ENCODE assay signal across 11 cellular contexts in genomic region chr10:93445978-93446720, GRCh38. TPM values are rescaled to one million over a fixed set of nuclear protein-coding genes. Genes with fewer than 3 reads are reported as not detected.
A peak's percentile ranks its signal among the peaks of the same experiment; 100 is the strongest.
DNase-seq lines count a peak whose midpoint lies in the region; ATAC-seq, FAIRE-seq and TF ChIP-seq lines count a peak whose summit lies in the region.
"Had no signal": no experiment of that assay in that cellular context is flagged by ENCODE, and none has a peak within 500 bp of the region (broad histone marks: within the 10 kb centered on the region; RNA-seq: fewer than 3 reads in every experiment).

No MANE protein-coding gene starts in this region.

- H3K9me3 ChIP-seq in HUES6 (ENCODE audit: control insufficient read depth, insufficient read depth, low read depth, low read length) (no peaks in the 10 kb centered on the region), breast epithelium (no peaks in the 10 kb centered on the region), liver (ENCODE audit: control insufficient read depth in 4 of 4, low read length in 3 of 4) (no peaks in the 10 kb centered on the region), spleen (no peaks in the 10 kb centered on the region)

- whole genome bisulfite sequencing in liver = 87% methylated on average over 7 of the region's 7 CpGs
- WGBS in spleen, 5 donors = 70 to 85% (median 84%) methylated on average over 7 of the region's 7 CpGs

- no peaks in the 10 kb centered on the region for H3K4me1 Mint-ChIP-seq in activated CD8-positive, alpha-beta T cell treated with anti-CD3 and anti-CD28 coated beads for 36 hours (ENCODE audit: low read depth)
- no peaks in the 10 kb centered on the region for H3K4me1 Mint-ChIP-seq in activated CD4-positive, alpha-beta T cell treated with anti-CD3 and anti-CD28 coated beads for 36 hours
- H3K4me1 Mint-ChIP-seq: memory B cell had no signal

- no peak overlapping the region for H3K4me3 Mint-ChIP-seq in activated CD8-positive, alpha-beta T cell treated with anti-CD3 and anti-CD28 coated beads for 36 hours
- no peak overlapping the region for H3K4me3 Mint-ChIP-seq in activated CD4-positive, alpha-beta T cell treated with anti-CD3 and anti-CD28 coated beads for 36 hours
- H3K4me3 Mint-ChIP-seq: memory B cell had no signal

- TF ChIP-seq POLR2A in breast epithelium (IDR thresholded peaks at IDR 0.05) (no peak), spleen (IDR thresholded peaks at IDR 0.05) (no peak), H54 (IDR thresholded peaks at IDR 0.05; ENCODE audit: low read depth, low read length) (no peak)

- H3K27ac ChIP-seq in HUES6 (ENCODE audit: low read depth, low read length) = peak overlapping the region; percentile 75
- H3K27ac ChIP-seq in breast epithelium = peak overlapping the region; percentile 96 to 100
- H3K27ac ChIP-seq in liver (ENCODE audit: low read depth in 1 of 2, low read length in 2 of 2) = peak overlapping the region; percentile 53 to 69
- H3K27ac ChIP-seq in spleen = peak overlapping the region in 7 of 8 donors; percentile 55 to 67 (median 61)

- H3K27me3 Mint-ChIP-seq in activated CD8-positive, alpha-beta T cell treated with anti-CD3 and anti-CD28 coated beads for 36 hours = no peaks in the 10 kb centered on the region
- no peaks in the 10 kb centered on the region for H3K27me3 Mint-ChIP-seq in activated CD4-positive, alpha-beta T cell treated with anti-CD3 and anti-CD28 coated beads for 36 hours

- POLR2A ChIA-PET in activated CD8-positive, alpha-beta T cell treated with anti-CD3 and anti-CD28 coated beads for 36 hours (lab: Charles Lee) = no interaction called here
- POLR2A ChIA-PET in activated CD4-positive, alpha-beta T cell treated with anti-CD3 and anti-CD28 coated beads for 36 hours (lab: Charles Lee) = no interaction called here

- DNase-seq in breast epithelium (ENCODE audit: low spot score in 2 of 2) (no peak), spleen (no peak), H54 (ENCODE audit: insufficient read length, low spot score) (no peak), germinal center (ENCODE audit: low spot score) (no peak)
- DNase-seq in activated CD8-positive, alpha-beta T cell treated with anti-CD3 and anti-CD28 coated beads for 36 hours = no peak
- no peak for DNase-seq in activated CD4-positive, alpha-beta T cell treated with anti-CD3 and anti-CD28 coated beads for 36 hours
- DNase-seq: activated gamma-delta T cell treated with Interleukin-2 at 50 U/mL for 16 hours; stimulated activated CD4-positive, alpha-beta T cell treated with anti-CD3 and anti-CD28 coated beads, Interleukin-4, amount 100 ng/mL, for 1 hour had no signal

- no peak for TF ChIP-seq RAD21 in liver (IDR thresholded peaks at IDR 0.05)

- no peak for FAIRE-seq in H54 (lab: Jason Lieb, UNC)

- intact Hi-C loops in breast epithelium (cut with DNase I; ENCODE audit: low total_unique reads) (no loop called here), spleen (cut with DNase I; ENCODE audit: low total_unique reads) (no loop called here)
- intact Hi-C loops in activated CD8-positive, alpha-beta T cell treated with anti-CD3 and anti-CD28 coated beads for 36 hours (cut with micrococcal nuclease) = no loop called here
- intact Hi-C loops in activated CD4-positive, alpha-beta T cell treated with anti-CD3 and anti-CD28 coated beads for 36 hours (cut with DNase I, micrococcal nuclease) = no loop called here

- peaks cover 33% of the 10 kb centered on the region for H3K4me1 ChIP-seq in HUES6 (ENCODE audit: control insufficient read depth, insufficient read depth, low read length)
- peaks cover 7 to 27% of the 10 kb centered on the region in 2 donors for H3K4me1 ChIP-seq in breast epithelium
- peaks cover 5 to 12% (median 9%) of the 10 kb centered on the region in 4 donors for H3K4me1 ChIP-seq in liver (ENCODE audit: control insufficient read depth in 4 of 4, insufficient read depth in 4 of 4, low read length in 3 of 4)
- H3K4me1 ChIP-seq in spleen = peaks cover 0 to 18% (median 4%) of the 10 kb centered on the region in 6 donors

- TF ChIP-seq CTCF in breast epithelium (IDR thresholded peaks at IDR 0.05) (no peak), liver (IDR thresholded peaks at IDR 0.05; ENCODE audit: low read depth, low read length, missing input control) (no peak), spleen (IDR thresholded peaks at IDR 0.05 in 8 of 11, conservative IDR thresholded peaks at IDR 0.05 in 3 of 11) (no peak)
- no peak for TF ChIP-seq CTCF in activated CD8-positive, alpha-beta T cell treated with anti-CD3 and anti-CD28 coated beads for 36 hours (IDR thresholded peaks at IDR 0.05)

- no peaks in the 10 kb centered on the region for H3K9me3 Mint-ChIP-seq in activated CD8-positive, alpha-beta T cell treated with anti-CD3 and anti-CD28 coated beads for 36 hours
- H3K9me3 Mint-ChIP-seq in activated CD4-positive, alpha-beta T cell treated with anti-CD3 and anti-CD28 coated beads for 36 hours (ENCODE audit: low read depth) = no peaks in the 10 kb centered on the region

- H3K36me3 ChIP-seq in HUES6 (ENCODE audit: control insufficient read depth, insufficient read depth, low read length) (no peaks in the 10 kb centered on the region), breast epithelium (no peaks in the 10 kb centered on the region), liver (ENCODE audit: control insufficient read depth in 4 of 4, insufficient read depth in 3 of 4, low read depth in 1 of 4, low read length in 3 of 4) (no peaks in the 10 kb centered on the region), spleen (no peaks in the 10 kb centered on the region)

- no peak for ATAC-seq in activated CD8-positive, alpha-beta T cell treated with anti-CD3 and anti-CD28 coated beads for 36 hours
- ATAC-seq in activated CD4-positive, alpha-beta T cell treated with anti-CD3 and anti-CD28 coated beads for 36 hours = no peak

- H3K9ac ChIP-seq in HUES6 (ENCODE audit: low read length) (peak overlapping the region; percentile 25), liver (ENCODE audit: low read depth in 1 of 2, low read length in 2 of 2) (no peak overlapping the region)

- H3K27me3 ChIP-seq in HUES6 (ENCODE audit: control insufficient read depth, insufficient read depth, low read length) (no peaks in the 10 kb centered on the region), breast epithelium (no peaks in the 10 kb centered on the region), liver (ENCODE audit: control insufficient read depth in 4 of 4, insufficient read depth in 4 of 4, low read length in 3 of 4) (no peaks in the 10 kb centered on the region), spleen (replicated peaks in 1 of 7) (no peaks in the 10 kb centered on the region)

- CTCF ChIA-PET in activated CD8-positive, alpha-beta T cell treated with anti-CD3 and anti-CD28 coated beads for 36 hours (lab: Charles Lee) = interaction anchor here (0.8 to 4.6 kb wide), 4 partner anchors 14 to 89 kb away, joined by 3 to 18 read pairs (median 4); partner anchors contain the start of gene MYOF
- CTCF ChIA-PET in activated CD4-positive, alpha-beta T cell treated with anti-CD3 and anti-CD28 coated beads for 36 hours (lab: Charles Lee) = interaction anchor here (0.6 to 1.0 kb wide), 2 partner anchors 27 to 65 kb away, joined by 3 read pairs; no protein-coding TSS in a partner anchor

- H3K4me3 ChIP-seq in HUES6 (ENCODE audit: low read depth, low read length) (no peak overlapping the region), breast epithelium (peak overlapping the region in 1 of 3 donors; percentile 32), liver (ENCODE audit: low read depth in 1 of 3, low read length in 3 of 3) (no peak overlapping the region), spleen (no peak overlapping the region)

- no peak overlapping the region for H3K27ac Mint-ChIP-seq in activated CD8-positive, alpha-beta T cell treated with anti-CD3 and anti-CD28 coated beads for 36 hours
- no peak overlapping the region for H3K27ac Mint-ChIP-seq in activated CD4-positive, alpha-beta T cell treated with anti-CD3 and anti-CD28 coated beads for 36 hours
- H3K27ac Mint-ChIP-seq: memory B cell had no signal

- no peaks in the 10 kb centered on the region for H3K36me3 Mint-ChIP-seq in activated CD8-positive, alpha-beta T cell treated with anti-CD3 and anti-CD28 coated beads for 36 hours (ENCODE audit: low read depth)
- H3K36me3 Mint-ChIP-seq in activated CD4-positive, alpha-beta T cell treated with anti-CD3 and anti-CD28 coated beads for 36 hours (ENCODE audit: low read depth) = peaks cover 3% of the 10 kb centered on the region

TF ChIP-seq in liver, 16 proteins besides CTCF, POLR2A, EP300 and RAD21 (continues in another document):
- no peak for TF ChIP-seq ATF3 (IDR thresholded peaks at IDR 0.05)
- TF ChIP-seq RXRA (IDR thresholded peaks at IDR 0.05) = no peak
- no peak for TF ChIP-seq TAF1 (conservative IDR thresholded peaks at IDR 0.05)
- no peak for TF ChIP-seq HNF4A (conservative IDR thresholded peaks at IDR 0.05)
- no peak for TF ChIP-seq NR2F2 (IDR thresholded peaks at IDR 0.05)
- TF ChIP-seq EGR1 (IDR thresholded peaks at IDR 0.05; ENCODE audit: low read depth in 2 of 2) = no peak
- TF ChIP-seq MAX (IDR thresholded peaks at IDR 0.05) = no peak
- no peak for TF ChIP-seq SP1 (IDR thresholded peaks at IDR 0.05)
- no peak for TF ChIP-seq HNF4G (IDR thresholded peaks at IDR 0.05)

RNA-seq across cellular contexts. Expression of gene MYOF, which starts 36.0 kb away (rescaled TPM):
- total RNA-seq in breast epithelium = 100 to 1,000 TPM; 118 to 131 (median 130) TPM
- 1 to 10 TPM; 4.0 to 5.7 TPM for total RNA-seq in liver
- 1 to 10 TPM in 1 of 2 donors, under 1 TPM in 1; 0.89 to 2.5 TPM for polyA plus RNA-seq in liver
- total RNA-seq in spleen = 10 to 100 TPM; 15.1 to 50.8 (median 26.8) TPM
- 1 to 10 TPM; 1.5 to 6.0 (median 3.0) TPM for polyA plus RNA-seq in spleen
- 1 to 10 TPM; 4.9 to 5.4 TPM for total RNA-seq in activated CD8-positive, alpha-beta T cell treated with anti-CD3 and anti-CD28 coated beads for 36 hours
- 10 to 100 TPM; 37.8 to 40.0 TPM for total RNA-seq in activated CD4-positive, alpha-beta T cell treated with anti-CD3 and anti-CD28 coated beads for 36 hours

RNA-seq across cellular contexts. Expression of gene CEP55, which starts 50.3 kb away (rescaled TPM):
- total RNA-seq in breast epithelium = 1 to 10 TPM in 1 of 3 donors, under 1 TPM in 2; 0.33 to 2.1 (median 0.73) TPM
- 1 to 10 TPM in 1 of 2 donors, under 1 TPM in 1; under 0.01 to 4.1 TPM for total RNA-seq in liver
- under 1 TPM; 0.10 to 0.82 TPM for polyA plus RNA-seq in liver
- total RNA-seq in spleen = 1 to 10 TPM in 6 of 7 donors, under 1 TPM in 1; 0.95 to 6.6 (median 2.8) TPM
- 1 to 10 TPM; 1.0 to 6.1 (median 4.2) TPM for polyA plus RNA-seq in spleen
- 10 to 100 TPM; 44.6 to 45.0 TPM for total RNA-seq in activated CD8-positive, alpha-beta T cell treated with anti-CD3 and anti-CD28 coated beads for 36 hours
- 10 to 100 TPM; 67.8 to 76.0 TPM for total RNA-seq in activated CD4-positive, alpha-beta T cell treated with anti-CD3 and anti-CD28 coated beads for 36 hours

Comparison
In these comparisons a context has a peak if more than half of its experiments do, and no peak if none do; other contexts are left out.
1. RNA of gene CEP55, which starts 50.3 kb away (total RNA-seq): 67.8 to 76.0 TPM in activated CD4-positive, alpha-beta T cell treated with anti-CD3 and anti-CD28 coated beads for 36 hours and 44.6 to 45.0 TPM in activated CD8-positive, alpha-beta T cell treated with anti-CD3 and anti-CD28 coated beads for 36 hours; under 0.01 to 4.1 TPM in liver, 0.95 to 6.6 TPM in spleen and 0.33 to 2.1 TPM in breast epithelium; every median in the first group is over 4 times any median in the second.
2. Peak in every context shown above with its lines, with median percentiles within 50 percentile points of each other: H3K27ac ChIP-seq.